In the genomic region with DNA sequence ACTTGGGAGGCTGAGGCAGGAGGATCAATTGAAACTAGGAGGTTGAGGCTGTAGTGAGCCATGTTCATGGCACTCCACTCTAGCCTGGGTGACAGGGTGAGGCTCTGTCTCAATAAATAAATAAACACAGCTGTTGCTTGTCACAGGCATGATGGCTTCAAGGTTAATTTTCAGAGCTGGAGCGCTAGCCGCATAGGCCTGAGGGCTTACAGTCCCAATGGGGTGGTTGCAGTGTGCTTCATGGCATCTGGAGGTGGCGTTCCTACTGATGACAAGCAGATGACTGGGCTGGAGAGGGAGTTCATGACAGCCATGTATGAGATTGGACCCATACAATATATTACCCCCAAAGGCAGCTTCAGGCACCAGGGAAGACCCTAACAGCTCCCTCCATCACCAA, we compare ENCODE assay signal across 1 cellular context.
TF ChIP-seq lines count a peak whose summit lies in the region.

No MANE protein-coding gene starts in this region.

TF ChIP-seq in SK-N-SH treated with all-trans-retinoic acid at 6 μM for 48 hours, 23 proteins besides CTCF, POLR2A, EP300 and RAD21 (continued from another document):
- TF ChIP-seq, protein P1, sequence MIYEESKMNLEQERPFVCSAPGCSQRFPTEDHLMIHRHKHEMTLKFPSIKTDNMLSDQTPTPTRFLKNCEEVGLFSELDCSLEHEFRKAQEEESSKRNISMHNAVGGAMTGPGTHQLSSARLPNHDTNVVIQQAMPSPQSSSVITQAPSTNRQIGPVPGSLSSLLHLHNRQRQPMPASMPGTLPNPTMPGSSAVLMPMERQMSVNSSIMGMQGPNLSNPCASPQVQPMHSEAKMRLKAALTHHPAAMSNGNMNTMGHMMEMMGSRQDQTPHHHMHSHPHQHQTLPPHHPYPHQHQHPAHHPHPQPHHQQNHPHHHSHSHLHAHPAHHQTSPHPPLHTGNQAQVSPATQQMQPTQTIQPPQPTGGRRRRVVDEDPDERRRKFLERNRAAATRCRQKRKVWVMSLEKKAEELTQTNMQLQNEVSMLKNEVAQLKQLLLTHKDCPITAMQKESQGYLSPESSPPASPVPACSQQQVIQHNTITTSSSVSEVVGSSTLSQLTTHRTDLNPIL (CRISPR knock-in tag; IDR thresholded peaks at IDR 0.05; ENCODE audit: low read depth): no peak
- TF ChIP-seq, protein P2, sequence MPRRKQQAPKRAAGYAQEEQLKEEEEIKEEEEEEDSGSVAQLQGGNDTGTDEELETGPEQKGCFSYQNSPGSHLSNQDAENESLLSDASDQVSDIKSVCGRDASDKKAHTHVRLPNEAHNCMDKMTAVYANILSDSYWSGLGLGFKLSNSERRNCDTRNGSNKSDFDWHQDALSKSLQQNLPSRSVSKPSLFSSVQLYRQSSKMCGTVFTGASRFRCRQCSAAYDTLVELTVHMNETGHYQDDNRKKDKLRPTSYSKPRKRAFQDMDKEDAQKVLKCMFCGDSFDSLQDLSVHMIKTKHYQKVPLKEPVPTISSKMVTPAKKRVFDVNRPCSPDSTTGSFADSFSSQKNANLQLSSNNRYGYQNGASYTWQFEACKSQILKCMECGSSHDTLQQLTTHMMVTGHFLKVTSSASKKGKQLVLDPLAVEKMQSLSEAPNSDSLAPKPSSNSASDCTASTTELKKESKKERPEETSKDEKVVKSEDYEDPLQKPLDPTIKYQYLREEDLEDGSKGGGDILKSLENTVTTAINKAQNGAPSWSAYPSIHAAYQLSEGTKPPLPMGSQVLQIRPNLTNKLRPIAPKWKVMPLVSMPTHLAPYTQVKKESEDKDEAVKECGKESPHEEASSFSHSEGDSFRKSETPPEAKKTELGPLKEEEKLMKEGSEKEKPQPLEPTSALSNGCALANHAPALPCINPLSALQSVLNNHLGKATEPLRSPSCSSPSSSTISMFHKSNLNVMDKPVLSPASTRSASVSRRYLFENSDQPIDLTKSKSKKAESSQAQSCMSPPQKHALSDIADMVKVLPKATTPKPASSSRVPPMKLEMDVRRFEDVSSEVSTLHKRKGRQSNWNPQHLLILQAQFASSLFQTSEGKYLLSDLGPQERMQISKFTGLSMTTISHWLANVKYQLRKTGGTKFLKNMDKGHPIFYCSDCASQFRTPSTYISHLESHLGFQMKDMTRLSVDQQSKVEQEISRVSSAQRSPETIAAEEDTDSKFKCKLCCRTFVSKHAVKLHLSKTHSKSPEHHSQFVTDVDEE (CRISPR knock-in tag; IDR thresholded peaks at IDR 0.05): no peak
- TF ChIP-seq PPARA (CRISPR knock-in tag; IDR thresholded peaks at IDR 0.05; ENCODE audit: borderline replicate concordance): no peak
- no peak for TF ChIP-seq CSDC2 (CRISPR knock-in tag; IDR thresholded peaks at IDR 0.05)
- no peak for TF ChIP-seq ZNF565 (CRISPR knock-in tag; conservative IDR thresholded peaks at IDR 0.05; ENCODE audit: low read depth)
- no peak for TF ChIP-seq TOX (CRISPR knock-in tag; IDR thresholded peaks at IDR 0.05; ENCODE audit: borderline replicate concordance)
- no peak for TF ChIP-seq ZC3H10 (CRISPR knock-in tag; IDR thresholded peaks at IDR 0.05)
- TF ChIP-seq TCF4 (CRISPR knock-in tag; IDR thresholded peaks at IDR 0.05; ENCODE audit: borderline replicate concordance): no peak
